ENCODE assay signal across 10 cellular contexts in the genomic region with DNA sequence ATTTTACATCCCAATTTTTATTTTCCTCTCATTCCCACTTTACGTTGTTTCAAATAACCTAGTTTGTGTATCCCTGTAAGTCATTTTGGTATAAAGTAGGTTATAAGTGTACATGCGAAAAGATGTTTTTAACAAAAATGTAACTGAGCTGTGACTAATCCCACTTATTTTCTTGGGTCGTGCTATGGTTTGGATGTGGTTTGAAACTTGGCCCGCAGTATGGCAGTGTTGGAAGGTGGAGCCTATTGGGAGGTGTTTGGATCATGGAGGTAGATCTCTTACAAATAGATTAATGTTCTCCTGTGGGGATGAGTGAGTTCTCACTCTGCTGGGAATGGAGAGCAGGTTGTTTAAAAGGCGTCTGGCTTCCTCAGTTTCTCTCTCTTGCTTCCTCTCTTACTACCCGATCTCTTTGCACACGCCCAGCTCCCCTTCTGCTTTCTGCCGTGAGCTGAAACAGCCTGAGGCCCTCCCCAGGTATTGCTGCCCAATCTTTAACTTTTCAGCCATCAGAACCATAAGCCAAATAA. TPM values are rescaled to one million over a fixed set of nuclear protein-coding genes. Genes with fewer than 3 reads are reported as not detected.
A peak's percentile ranks its signal among the peaks of the same experiment; 100 is the strongest.
DNase-seq lines count a peak whose midpoint lies in the region; ATAC-seq and TF ChIP-seq lines count a peak whose summit lies in the region.
"Had no signal": no experiment of that assay in that cellular context is flagged by ENCODE, and none has a peak within 500 bp of the region (broad histone marks: within the 10 kb centered on the region; RNA-seq: fewer than 3 reads in every experiment).

No MANE protein-coding gene starts in this region.

- peak overlapping the region; percentile 90 for H3K27ac Mint-ChIP-seq in CD4-positive, alpha-beta T cell
- H3K27ac Mint-ChIP-seq in activated naive CD8-positive, alpha-beta T cell treated with anti-CD3 and anti-CD28 coated beads for 36 hours: peak overlapping the region; percentile 98

- peak overlapping the region; percentile 96 for H3K4me3 Mint-ChIP-seq in CD4-positive, alpha-beta T cell
- H3K4me3 Mint-ChIP-seq in activated naive CD8-positive, alpha-beta T cell treated with anti-CD3 and anti-CD28 coated beads for 36 hours: peak overlapping the region; percentile 96

- POLR2A ChIA-PET in CD4-positive, alpha-beta T cell (lab: Charles Lee): interaction anchor here (0.7 to 1.4 kb wide), 2 partner anchors 9 to 393 kb away, joined by 4 to 6 read pairs; no protein-coding TSS in a partner anchor

- no peaks in the 10 kb centered on the region for H3K27me3 ChIP-seq in CD4-positive, alpha-beta T cell (ENCODE audit: control insufficient read depth, insufficient read depth, low read length)
- H3K27me3 ChIP-seq in HL-60 (ENCODE audit: insufficient read depth, poor library complexity, severe bottlenecking) (no peaks in the 10 kb centered on the region), mucosa of rectum (ENCODE audit: control insufficient read depth in 2 of 2, insufficient read depth in 2 of 2, low read length in 2 of 2) (no peaks in the 10 kb centered on the region)

- H3K9me3 Mint-ChIP-seq in CD4-positive, alpha-beta T cell: no peaks in the 10 kb centered on the region
- no peaks in the 10 kb centered on the region for H3K9me3 Mint-ChIP-seq in activated naive CD8-positive, alpha-beta T cell treated with anti-CD3 and anti-CD28 coated beads for 36 hours

- H3K36me3 Mint-ChIP-seq in CD4-positive, alpha-beta T cell (ENCODE audit: low read depth): peaks cover 45% of the 10 kb centered on the region
- H3K36me3 Mint-ChIP-seq in activated naive CD8-positive, alpha-beta T cell treated with anti-CD3 and anti-CD28 coated beads for 36 hours: peaks cover 72% of the 10 kb centered on the region

- CTCF ChIA-PET in CD4-positive, alpha-beta T cell (lab: Charles Lee): no interaction called here

- no peak for TF ChIP-seq CTCF in CD4-positive, alpha-beta T cell (IDR thresholded peaks at IDR 0.05)
- no peak for TF ChIP-seq CTCF in HL-60 (IDR thresholded peaks at IDR 0.05; ENCODE audit: insufficient read depth, low read length)

- no peak overlapping the region for H3K27ac ChIP-seq in CD4-positive, alpha-beta T cell (ENCODE audit: low read depth, low read length)
- H3K27ac ChIP-seq in HL-60 (replicated peaks) (peak overlapping the region; percentile 99), mucosa of rectum (ENCODE audit: low read depth in 2 of 2, low read length in 2 of 2) (no peak overlapping the region)

- peaks cover 32% of the 10 kb centered on the region for H3K4me1 Mint-ChIP-seq in CD4-positive, alpha-beta T cell (ENCODE audit: low read depth)
- H3K4me1 Mint-ChIP-seq in activated naive CD8-positive, alpha-beta T cell treated with anti-CD3 and anti-CD28 coated beads for 36 hours: peaks cover 52% of the 10 kb centered on the region

- peak overlapping the region in 1 of 2 donors; percentile 66 for H3K9ac ChIP-seq in mucosa of rectum (ENCODE audit: low read depth in 1 of 2, low read length in 2 of 2)

- H3K9me3 ChIP-seq in CD4-positive, alpha-beta T cell (ENCODE audit: control insufficient read depth, low read length): no peaks in the 10 kb centered on the region
- no peaks in the 10 kb centered on the region for H3K9me3 ChIP-seq in mucosa of rectum (ENCODE audit: control insufficient read depth in 2 of 2, low read length in 2 of 2)

- intact Hi-C loops in CD4-positive, alpha-beta T cell (cut with DNase I, micrococcal nuclease): loop anchor here (5.0 to 10.0 kb wide), 8 partner anchors 315 to 1855 kb away; a partner anchor contains a TSS

- peak overlapping the region; percentile 53 for H3K4me3 ChIP-seq in HL-60 (replicated peaks; ENCODE audit: insufficient read depth, low read length)
- peak overlapping the region; percentile 89 to 91 for H3K4me3 ChIP-seq in mucosa of rectum (ENCODE audit: low read length in 2 of 2)

- ATAC-seq in CD4-positive, alpha-beta T cell (ENCODE audit: poor library complexity): no peak
- ATAC-seq in GM21390 (IDR thresholded peaks at IDR 0.05; ENCODE audit: unreplicated experiment) (no peak), HG03135 (IDR thresholded peaks at IDR 0.05; ENCODE audit: unreplicated experiment) (no peak)

- peaks cover 43 to 48% of the 10 kb centered on the region in 2 donors for H3K36me3 ChIP-seq in mucosa of rectum (ENCODE audit: control insufficient read depth in 2 of 2, insufficient read depth in 2 of 2, low read length in 2 of 2)

- no peak for DNase-seq in CD4-positive, alpha-beta T cell
- DNase-seq in HL-60 (ENCODE audit: low read depth in 1 of 2, low spot score in 1 of 2): no peak
- no peak for DNase-seq in activated naive CD8-positive, alpha-beta T cell treated with anti-CD3 and anti-CD28 coated beads for 36 hours
- DNase-seq in GF-D8 (lab: John Stamatoyannopoulos, UW): no peak
- DNase-seq in NCI-H748 (lab: John Stamatoyannopoulos, UW; ENCODE audit: unreplicated experiment): no peak
- DNase-seq: nucleus accumbens, SHP77 had no signal

- H3K4me1 ChIP-seq in mucosa of rectum (ENCODE audit: control insufficient read depth in 2 of 2, insufficient read depth in 2 of 2, low read length in 2 of 2): peaks cover 10 to 21% of the 10 kb centered on the region in 2 donors

- H3K27me3 Mint-ChIP-seq in CD4-positive, alpha-beta T cell: no peaks in the 10 kb centered on the region
- H3K27me3 Mint-ChIP-seq in activated naive CD8-positive, alpha-beta T cell treated with anti-CD3 and anti-CD28 coated beads for 36 hours: no peaks in the 10 kb centered on the region

RNA-seq across cellular contexts. Expression of a gene that starts 7.2 kb away (rescaled TPM):
- 1,000 to 10,000 TPM; 1,667 to 1,721 TPM for total RNA-seq in CD4-positive, alpha-beta T cell
- 1,000 to 10,000 TPM; 1,128 to 1,154 TPM for total RNA-seq in activated naive CD8-positive, alpha-beta T cell treated with anti-CD3 and anti-CD28 coated beads for 36 hours

RNA-seq across cellular contexts. Expression of a gene that starts 7.3 kb away (rescaled TPM):
- 1 to 10 TPM; 6.8 to 9.8 TPM for total RNA-seq in CD4-positive, alpha-beta T cell
- 10 to 100 TPM; 22.2 to 23.0 TPM for total RNA-seq in activated naive CD8-positive, alpha-beta T cell treated with anti-CD3 and anti-CD28 coated beads for 36 hours
